Comparison of ENCODE assay signal across 9 cellular contexts in the genomic region with DNA sequence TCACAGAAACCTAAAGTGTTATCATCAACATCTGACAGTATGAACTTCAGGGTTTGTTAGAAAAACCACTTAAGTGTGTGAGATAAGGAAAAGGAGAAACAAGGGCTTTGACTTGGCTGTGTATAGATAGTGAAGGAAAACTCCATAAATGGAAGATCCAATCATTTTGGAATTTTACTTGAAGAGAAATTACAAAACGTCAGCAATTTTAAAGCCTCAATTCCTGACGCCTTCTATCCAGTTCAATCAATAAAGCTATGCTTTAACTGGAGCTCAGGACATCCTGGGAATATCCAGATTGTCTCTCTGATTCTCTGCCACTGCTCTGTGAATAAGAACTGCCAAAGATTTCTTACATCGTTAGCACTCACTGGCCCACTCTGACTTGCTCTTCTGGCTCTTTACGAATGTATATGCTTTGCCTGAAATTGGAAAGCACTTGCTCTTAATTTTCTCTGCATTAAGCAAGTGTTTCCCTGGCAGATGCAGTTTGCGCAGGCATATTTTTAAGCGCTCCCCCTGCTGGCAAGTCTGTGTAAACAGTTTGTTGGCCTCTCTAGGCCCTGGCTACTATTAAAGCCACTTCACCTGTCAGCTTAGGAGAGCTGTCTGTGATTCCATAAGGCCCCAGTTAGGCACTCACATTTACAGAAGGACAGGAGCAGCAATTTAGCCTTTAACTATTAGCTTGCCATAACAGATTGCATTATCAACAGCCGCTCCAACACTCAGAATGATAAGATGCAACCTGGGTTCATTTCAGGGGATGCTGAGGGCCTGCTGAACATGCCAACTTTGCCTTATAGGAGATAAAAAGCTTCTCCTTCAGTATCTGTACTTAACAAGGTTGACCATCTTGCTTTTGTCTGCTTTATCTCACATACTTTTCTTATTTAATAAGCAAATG.
DNase-seq lines count a peak whose midpoint lies in the region; ATAC-seq and TF ChIP-seq lines count a peak whose summit lies in the region.
"Had no signal": no experiment of that assay in that cellular context is flagged by ENCODE, and none has a peak within 500 bp of the region (broad histone marks: within the 10 kb centered on the region; RNA-seq: fewer than 3 reads in every experiment).

No MANE protein-coding gene starts in this region.

- H3K4me3 ChIP-seq in MM.1S (ENCODE audit: low read length): no peak overlapping the region

- no peaks in the 10 kb centered on the region for H3K4me1 ChIP-seq in MM.1S (ENCODE audit: low read length)

- H4K20me1 ChIP-seq in MM.1S (ENCODE audit: insufficient read depth, low read length): no peaks in the 10 kb centered on the region

- H3K4me3 Mint-ChIP-seq in brain: peak overlapping the region in 1 of 5 experiments; percentile 27
- H3K4me3 Mint-ChIP-seq: activated naive CD4-positive, alpha-beta T cell treated with anti-CD3 and anti-CD28 coated beads, Interleukin-2, amount 50 U/mL, for 24 hours had no signal

- ATAC-seq in GM21786 (IDR thresholded peaks at IDR 0.05; ENCODE audit: unreplicated experiment) (peak; percentile 94), SK-N-SH treated with all-trans-retinoic acid at 6 μM for 48 hours (peak; percentile 93)

- no peak overlapping the region for H2AFZ ChIP-seq in MM.1S (ENCODE audit: low read length)

- no peaks in the 10 kb centered on the region for H3K36me3 Mint-ChIP-seq in brain
- H3K36me3 Mint-ChIP-seq: activated naive CD4-positive, alpha-beta T cell treated with anti-CD3 and anti-CD28 coated beads, Interleukin-2, amount 50 U/mL, for 24 hours had no signal

- H3K79me2 ChIP-seq in MM.1S (ENCODE audit: low read length): no peaks in the 10 kb centered on the region

- DNase-seq in ELF-1 (ENCODE audit: low read depth, low spot score): peak; percentile 60
- DNase-seq in MM.1S: peak; percentile 37
- DNase-seq in iPS-NIHi7 (ENCODE audit: extremely low spot score): peak; percentile 69
- peak; percentile 15 to 40 for DNase-seq in stimulated activated CD4-positive, alpha-beta T cell treated with anti-CD3 and anti-CD28 coated beads, Interleukin-2, amount 100 ng/mL, for 48 hours
- DNase-seq in SW 1271 (lab: John Stamatoyannopoulos, UW): no peak

- no peaks in the 10 kb centered on the region for H3F3A ChIP-seq in MM.1S (ENCODE audit: insufficient read depth, low read length)

- H3K27me3 Mint-ChIP-seq in brain: no peaks in the 10 kb centered on the region
- H3K27me3 Mint-ChIP-seq: activated naive CD4-positive, alpha-beta T cell treated with anti-CD3 and anti-CD28 coated beads, Interleukin-2, amount 50 U/mL, for 24 hours had no signal

- H3K9me3 Mint-ChIP-seq in brain: peaks cover 0 to 5% (median 0%) of the 10 kb centered on the region in 5 experiments
- H3K9me3 Mint-ChIP-seq: activated naive CD4-positive, alpha-beta T cell treated with anti-CD3 and anti-CD28 coated beads, Interleukin-2, amount 50 U/mL, for 24 hours had no signal

- TF ChIP-seq CTCF in MM.1S (IDR thresholded peaks at IDR 0.05; ENCODE audit: low read length) (peak; percentile 64), brain (conservative IDR thresholded peaks at IDR 0.05) (peak; percentile 61 to 79)

- H3K4me1 Mint-ChIP-seq in brain: peaks cover 11% of the 10 kb centered on the region
- H3K4me1 Mint-ChIP-seq: activated naive CD4-positive, alpha-beta T cell treated with anti-CD3 and anti-CD28 coated beads, Interleukin-2, amount 50 U/mL, for 24 hours had no signal

- peak overlapping the region in 3 of 5 experiments; percentile 18 to 63 (median 29) for H3K27ac Mint-ChIP-seq in brain
- H3K27ac Mint-ChIP-seq: activated naive CD4-positive, alpha-beta T cell treated with anti-CD3 and anti-CD28 coated beads, Interleukin-2, amount 50 U/mL, for 24 hours had no signal

- H3K9me3 ChIP-seq in MM.1S (replicated peaks; ENCODE audit: insufficient read depth, low read length): no peaks in the 10 kb centered on the region

- H3K4me2 ChIP-seq in MM.1S (ENCODE audit: low read depth, low read length): no peak overlapping the region

- H3K9ac ChIP-seq in MM.1S (ENCODE audit: low read length): no peak overlapping the region

- H3K36me3 ChIP-seq in MM.1S (replicated peaks; ENCODE audit: insufficient read depth, low read length): no peaks in the 10 kb centered on the region

- H3K9me2 ChIP-seq in MM.1S (replicated peaks; ENCODE audit: insufficient read depth, low read length): no peaks in the 10 kb centered on the region

- H3K27ac ChIP-seq in MM.1S (ENCODE audit: low read length): no peak overlapping the region

- no peaks in the 10 kb centered on the region for H3K27me3 ChIP-seq in MM.1S (replicated peaks; ENCODE audit: insufficient read depth, low read length)

TF ChIP-seq in SK-N-SH treated with all-trans-retinoic acid at 6 μM for 48 hours, 23 proteins besides CTCF, POLR2A, EP300 and RAD21:
- TF ChIP-seq, protein P1, sequence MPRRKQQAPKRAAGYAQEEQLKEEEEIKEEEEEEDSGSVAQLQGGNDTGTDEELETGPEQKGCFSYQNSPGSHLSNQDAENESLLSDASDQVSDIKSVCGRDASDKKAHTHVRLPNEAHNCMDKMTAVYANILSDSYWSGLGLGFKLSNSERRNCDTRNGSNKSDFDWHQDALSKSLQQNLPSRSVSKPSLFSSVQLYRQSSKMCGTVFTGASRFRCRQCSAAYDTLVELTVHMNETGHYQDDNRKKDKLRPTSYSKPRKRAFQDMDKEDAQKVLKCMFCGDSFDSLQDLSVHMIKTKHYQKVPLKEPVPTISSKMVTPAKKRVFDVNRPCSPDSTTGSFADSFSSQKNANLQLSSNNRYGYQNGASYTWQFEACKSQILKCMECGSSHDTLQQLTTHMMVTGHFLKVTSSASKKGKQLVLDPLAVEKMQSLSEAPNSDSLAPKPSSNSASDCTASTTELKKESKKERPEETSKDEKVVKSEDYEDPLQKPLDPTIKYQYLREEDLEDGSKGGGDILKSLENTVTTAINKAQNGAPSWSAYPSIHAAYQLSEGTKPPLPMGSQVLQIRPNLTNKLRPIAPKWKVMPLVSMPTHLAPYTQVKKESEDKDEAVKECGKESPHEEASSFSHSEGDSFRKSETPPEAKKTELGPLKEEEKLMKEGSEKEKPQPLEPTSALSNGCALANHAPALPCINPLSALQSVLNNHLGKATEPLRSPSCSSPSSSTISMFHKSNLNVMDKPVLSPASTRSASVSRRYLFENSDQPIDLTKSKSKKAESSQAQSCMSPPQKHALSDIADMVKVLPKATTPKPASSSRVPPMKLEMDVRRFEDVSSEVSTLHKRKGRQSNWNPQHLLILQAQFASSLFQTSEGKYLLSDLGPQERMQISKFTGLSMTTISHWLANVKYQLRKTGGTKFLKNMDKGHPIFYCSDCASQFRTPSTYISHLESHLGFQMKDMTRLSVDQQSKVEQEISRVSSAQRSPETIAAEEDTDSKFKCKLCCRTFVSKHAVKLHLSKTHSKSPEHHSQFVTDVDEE (CRISPR knock-in tag; IDR thresholded peaks at IDR 0.05): no peak
- TF ChIP-seq, protein P2, sequence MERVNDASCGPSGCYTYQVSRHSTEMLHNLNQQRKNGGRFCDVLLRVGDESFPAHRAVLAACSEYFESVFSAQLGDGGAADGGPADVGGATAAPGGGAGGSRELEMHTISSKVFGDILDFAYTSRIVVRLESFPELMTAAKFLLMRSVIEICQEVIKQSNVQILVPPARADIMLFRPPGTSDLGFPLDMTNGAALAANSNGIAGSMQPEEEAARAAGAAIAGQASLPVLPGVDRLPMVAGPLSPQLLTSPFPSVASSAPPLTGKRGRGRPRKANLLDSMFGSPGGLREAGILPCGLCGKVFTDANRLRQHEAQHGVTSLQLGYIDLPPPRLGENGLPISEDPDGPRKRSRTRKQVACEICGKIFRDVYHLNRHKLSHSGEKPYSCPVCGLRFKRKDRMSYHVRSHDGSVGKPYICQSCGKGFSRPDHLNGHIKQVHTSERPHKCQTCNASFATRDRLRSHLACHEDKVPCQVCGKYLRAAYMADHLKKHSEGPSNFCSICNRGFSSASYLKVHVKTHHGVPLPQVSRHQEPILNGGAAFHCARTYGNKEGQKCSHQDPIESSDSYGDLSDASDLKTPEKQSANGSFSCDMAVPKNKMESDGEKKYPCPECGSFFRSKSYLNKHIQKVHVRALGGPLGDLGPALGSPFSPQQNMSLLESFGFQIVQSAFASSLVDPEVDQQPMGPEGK (CRISPR knock-in tag; IDR thresholded peaks at IDR 0.05; ENCODE audit: borderline replicate concordance): no peak
- no peak for TF ChIP-seq ZC3H10 (CRISPR knock-in tag; IDR thresholded peaks at IDR 0.05)
- no peak for TF ChIP-seq CSDC2 (CRISPR knock-in tag; IDR thresholded peaks at IDR 0.05)
- no peak for TF ChIP-seq GLIS3 (CRISPR knock-in tag; IDR thresholded peaks at IDR 0.05)
- TF ChIP-seq ARNTL (CRISPR knock-in tag; IDR thresholded peaks at IDR 0.05; ENCODE audit: borderline replicate concordance, low read depth): no peak
- no peak for TF ChIP-seq ZNF70 (CRISPR knock-in tag; IDR thresholded peaks at IDR 0.05)

Comparison
In these comparisons a context has a peak if more than half of its experiments do, and no peak if none do; other contexts are left out.
1. DNase-seq: peak in ELF-1 (single experiment), MM.1S (single experiment), iPS-NIHi7 (single experiment) and stimulated activated CD4-positive, alpha-beta T cell treated with anti-CD3 and anti-CD28 coated beads, Interleukin-2, amount 100 ng/mL, for 48 hours (2 of 2); none in SW 1271 (0 of 2).